In genomic region chr22:41444360-41445170, GRCh38 we compare ENCODE assay signal across 8 cellular contexts. TPM values are rescaled to one million over a fixed set of nuclear protein-coding genes. Genes with fewer than 3 reads are reported as not detected.
DNase-seq lines count a peak whose midpoint lies in the region; ATAC-seq, FAIRE-seq and TF ChIP-seq lines count a peak whose summit lies in the region.

No MANE protein-coding gene starts in this region.

- H3K4me3 ChIP-seq in esophagus muscularis mucosa, result peak overlapping the region; percentile 88 to 100 (median 98)
- H3K4me3 ChIP-seq in muscle layer of colon (ENCODE audit: low read depth in 1 of 2, low read length in 2 of 2), result peak overlapping the region; percentile 93 to 98

- H3K36me3 ChIP-seq in esophagus muscularis mucosa, result peaks cover 16 to 35% (median 24%) of the 10 kb centered on the region in 4 donors
- peaks cover 8% of the 10 kb centered on the region for H3K36me3 ChIP-seq in muscle layer of colon (ENCODE audit: insufficient read depth, low read length)

- WGBS in esophagus muscularis mucosa, result under 1% methylated on average over 31 of the region's 37 CpGs

- no peaks in the 10 kb centered on the region for H3K9me3 ChIP-seq in esophagus muscularis mucosa
- no peaks in the 10 kb centered on the region for H3K9me3 ChIP-seq in muscle layer of colon (ENCODE audit: low read length)

- intact Hi-C loops in esophagus muscularis mucosa (cut with DNase I), result no loop called here

- DNase-seq in DMS114 treated with DMSO at 0.1 percent for 48 hours (lab: John Stamatoyannopoulos, UW; ENCODE audit: unreplicated experiment), result peak; percentile 93
- peak; percentile 96 for DNase-seq in KBM-7
- DNase-seq in RCC 7860 (ENCODE audit: low spot score), result peak; percentile 86
- DNase-seq in activated T-helper 1 cell treated with Interleukin-2 at 50 U/mL for 16 hours (ENCODE audit: low read depth), result peak; percentile 72
- DNase-seq in esophagus muscularis mucosa (ENCODE audit: extremely low spot score), result peak; percentile 98
- peak; percentile 91 for DNase-seq in stimulated activated CD8-positive, alpha-beta memory T cell treated with anti-CD3 and anti-CD28 coated beads, Interleukin-4, amount 100 ng/mL, for 48 hours

- H3K27ac ChIP-seq in esophagus muscularis mucosa (replicated peaks in 1 of 4) (peak overlapping the region; percentile 99 to 100 (median 100)), muscle layer of colon (ENCODE audit: low read depth, low read length) (peak overlapping the region; percentile 100)

- in situ Hi-C loops in KBM-7 (cut with MboI; ENCODE audit: low pct_unique_long_range_greater_than_20kb, low sequenced_read_pairs), result no loop called here

- H3K4me1 ChIP-seq in esophagus muscularis mucosa, result peaks cover 47 to 55% (median 53%) of the 10 kb centered on the region in 4 donors
- H3K4me1 ChIP-seq in muscle layer of colon (ENCODE audit: insufficient read depth, low read length), result peaks cover 33% of the 10 kb centered on the region

- peak; percentile 79 for FAIRE-seq in RCC 7860 (lab: Jason Lieb, UNC)

- no peak for TF ChIP-seq EP300 in esophagus muscularis mucosa (IDR thresholded peaks at IDR 0.05)

- peak; percentile 42 for ATAC-seq in GM21576 (IDR thresholded peaks at IDR 0.05; ENCODE audit: unreplicated experiment)

- no peak for TF ChIP-seq POLR2A in esophagus muscularis mucosa (IDR thresholded peaks at IDR 0.05; ENCODE audit: low read depth)

- peak overlapping the region; percentile 91 for H3K9ac ChIP-seq in muscle layer of colon (ENCODE audit: low read length)

- peak in 1 of 3 experiments; percentile 4 for TF ChIP-seq CTCF in esophagus muscularis mucosa (IDR thresholded peaks at IDR 0.05)

- H3K27me3 ChIP-seq in esophagus muscularis mucosa (peaks cover 0 to 5% (median 0%) of the 10 kb centered on the region in 4 donors), muscle layer of colon (ENCODE audit: control insufficient read depth in 1 of 2, insufficient read depth in 2 of 2, low read length in 2 of 2) (no peaks in the 10 kb centered on the region)

RNA-seq across cellular contexts. Expression of gene TOB2, which starts 2.0 kb away (rescaled TPM):
- 100 to 1,000 TPM in 1 of 4 donors, 10 to 100 TPM in 3; 56.2 to 100 (median 93.0) TPM for total RNA-seq in esophagus muscularis mucosa

RNA-seq across cellular contexts. Expression of gene PHF5A, which starts 23.9 kb away (rescaled TPM):
- 10 to 100 TPM; 36.5 to 46.1 (median 42.2) TPM for total RNA-seq in esophagus muscularis mucosa

RNA-seq across cellular contexts. Expression of gene ACO2, which starts 24.4 kb away (rescaled TPM):
- 100 to 1,000 TPM; 141 to 214 (median 166) TPM for total RNA-seq in esophagus muscularis mucosa

Comparison
In these comparisons a context has a peak if more than half of its experiments do, and no peak if none do; other contexts are left out.
1. Peak in every context shown above with its lines: DNase-seq, ATAC-seq, H3K4me3 ChIP-seq and H3K27ac ChIP-seq.